8 cellular contexts compared by ENCODE assay signal in genomic region chr4:80201326-80202151, GRCh38. TPM values are rescaled to one million over a fixed set of nuclear protein-coding genes. Genes with fewer than 3 reads are reported as not detected.
DNase-seq lines count a peak whose midpoint lies in the region; ATAC-seq and TF ChIP-seq lines count a peak whose summit lies in the region.

No MANE protein-coding gene starts in this region.

- H3K4me1 Mint-ChIP-seq in activated T-cell treated with anti-CD3 and anti-CD28 coated beads, Interleukin-2, amount 50 U/mL, for 72 hours (ENCODE audit: low read depth) = peaks cover 27% of the 10 kb centered on the region

- H3K4me3 Mint-ChIP-seq in activated T-cell treated with anti-CD3 and anti-CD28 coated beads, Interleukin-2, amount 50 U/mL, for 72 hours = peak overlapping the region; percentile 79 to 82

- peak overlapping the region; percentile 62 for H3K27ac Mint-ChIP-seq in activated T-cell treated with anti-CD3 and anti-CD28 coated beads, Interleukin-2, amount 50 U/mL, for 72 hours

- peaks cover 1 to 2% of the 10 kb centered on the region in 2 donors for H3K36me3 Mint-ChIP-seq in activated T-cell treated with anti-CD3 and anti-CD28 coated beads, Interleukin-2, amount 50 U/mL, for 72 hours (ENCODE audit: insufficient read depth in 2 of 2)

- TF ChIP-seq CTCF in fibroblast of pulmonary artery (IDR thresholded peaks at IDR 0.05; ENCODE audit: low read length, missing control alignments) = no peak

- no peaks in the 10 kb centered on the region for H3K9me3 Mint-ChIP-seq in activated T-cell treated with anti-CD3 and anti-CD28 coated beads, Interleukin-2, amount 50 U/mL, for 72 hours

- H3K27me3 Mint-ChIP-seq in activated T-cell treated with anti-CD3 and anti-CD28 coated beads, Interleukin-2, amount 50 U/mL, for 72 hours (ENCODE audit: low read depth) = peaks cover 36% of the 10 kb centered on the region

- peak overlapping the region; percentile 59 for H3K4me3 ChIP-seq in fibroblast of pulmonary artery (replicated peaks; ENCODE audit: low read depth, low read length)

- peak; percentile 29 for ATAC-seq in GM21717 (IDR thresholded peaks at IDR 0.05; ENCODE audit: unreplicated experiment)
- ATAC-seq in activated T-cell treated with anti-CD3 and anti-CD28 coated beads, Interleukin-2, amount 50 U/mL, for 72 hours (replicated peaks in 1 of 2) = peak; percentile 45 to 46
- no peak for ATAC-seq in GM18520 (IDR thresholded peaks at IDR 0.05; ENCODE audit: unreplicated experiment)

- DNase-seq in CD1c-positive myeloid dendritic cell (ENCODE audit: extremely low spot score) (peak; percentile 78), NCI-H1092 treated with DMSO at 0.1 percent for 48 hours (lab: John Stamatoyannopoulos, UW) (peak; percentile 35), fibroblast of pulmonary artery (ENCODE audit: low read depth) (peak; percentile 54), pons (ENCODE audit: low spot score) (peak; percentile 24), COLO829 (ENCODE audit: low spot score) (no peak)
- peak; percentile 68 for DNase-seq in activated T-cell treated with anti-CD3 and anti-CD28 coated beads, Interleukin-2, amount 50 U/mL, for 72 hours

RNA-seq across cellular contexts. Expression of gene PRDM8, which starts 4.2 kb away (rescaled TPM):
- 1 to 10 TPM; 1.8 to 3.3 TPM for total RNA-seq in activated T-cell treated with anti-CD3 and anti-CD28 coated beads, Interleukin-2, amount 50 U/mL, for 72 hours
